ENCODE assay signal across 12 cellular contexts in genomic region chr3:195081242-195081963, GRCh38.
DNase-seq lines count a peak whose midpoint lies in the region; ATAC-seq and TF ChIP-seq lines count a peak whose summit lies in the region.
"Had no signal": no experiment of that assay in that cellular context is flagged by ENCODE, and none has a peak within 500 bp of the region (broad histone marks: within the 10 kb centered on the region; RNA-seq: fewer than 3 reads in every experiment).

No MANE protein-coding gene starts in this region.

- no peak overlapping the region for H2AK5ac ChIP-seq in trophoblast cell (ENCODE audit: low read length)

- H3K27ac ChIP-seq in heart left ventricle (peak overlapping the region; percentile 65 to 96 (median 84)), prostate gland (no peak overlapping the region), trophoblast cell (ENCODE audit: low read depth, low read length) (no peak overlapping the region)
- H3K27ac ChIP-seq: 22Rv1 had no signal

- H3K79me2 ChIP-seq in trophoblast cell (ENCODE audit: control insufficient read depth, insufficient read depth, low read length, poor library complexity), result no peaks in the 10 kb centered on the region

- ATAC-seq in heart left ventricle (peak; percentile 31 to 62 (median 46)), HG03520 (IDR thresholded peaks at IDR 0.05; ENCODE audit: unreplicated experiment) (no peak)

- H2BK12ac ChIP-seq in trophoblast cell (ENCODE audit: low read length), result no peak overlapping the region

- H3K27me3 ChIP-seq in heart left ventricle (no peaks in the 10 kb centered on the region), prostate gland (replicated peaks; ENCODE audit: insufficient read depth) (no peaks in the 10 kb centered on the region), trophoblast cell (ENCODE audit: insufficient read depth, low read length) (no peaks in the 10 kb centered on the region)

- no peak overlapping the region for H3K18ac ChIP-seq in trophoblast cell (ENCODE audit: low read length)

- intact Hi-C loops in heart left ventricle (cut with DNase I) (no loop called here), prostate gland (cut with DNase I) (no loop called here)

- no peak overlapping the region for H4K91ac ChIP-seq in trophoblast cell (ENCODE audit: low read depth, low read length)

- WGBS in heart left ventricle, 4 donors, result 31 to 43% (median 39%) methylated on average over 12 of the region's 12 CpGs
- 40% methylated on average over 12 of the region's 12 CpGs for WGBS in prostate gland
- no CpG with 5 or more reads among the region's 12 CpGs for WGBS in trophoblast cell (ENCODE audit: extremely low coverage, insufficient coverage, insufficient read length)

- H3K79me1 ChIP-seq in trophoblast cell (ENCODE audit: low read length), result no peaks in the 10 kb centered on the region

- DNase-seq in DMS 273 (lab: John Stamatoyannopoulos, UW; ENCODE audit: unreplicated experiment) (peak; percentile 49), DMS 273 treated with DMSO at 0.1 percent for 48 hours (lab: John Stamatoyannopoulos, UW) (no peak), OCI-M1 (lab: John Stamatoyannopoulos, UW) (peak; percentile 25), heart left ventricle (peak in 2 of 5 donors; percentile 27 to 35), prostate gland (ENCODE audit: low spot score) (peak; percentile 61), trophoblast cell (no peak)
- no peak for DNase-seq in central memory CD4-positive, alpha-beta T cell
- DNase-seq: Karpas-422; SIG-M5; stimulated activated CD4-positive, alpha-beta T cell treated with anti-CD3 and anti-CD28 coated beads, Interleukin-4, amount 100 ng/mL, for 4 hours had no signal

- H3K9ac ChIP-seq in trophoblast cell (ENCODE audit: low read length), result no peak overlapping the region

- no peak overlapping the region for H2AFZ ChIP-seq in trophoblast cell (ENCODE audit: insufficient read depth, low read length, poor library complexity)

- H3K23ac ChIP-seq in trophoblast cell (ENCODE audit: low read length), result no peak overlapping the region

- no peak overlapping the region for H3K4me2 ChIP-seq in trophoblast cell (ENCODE audit: low read length)

- no peak overlapping the region for H3K14ac ChIP-seq in trophoblast cell (ENCODE audit: low read length)

- TF ChIP-seq POLR2A in heart left ventricle (IDR thresholded peaks at IDR 0.05), result no peak
- no peak for TF ChIP-seq POLR2A in prostate gland (IDR thresholded peaks at IDR 0.05)

- no peak overlapping the region for H3K4ac ChIP-seq in trophoblast cell (ENCODE audit: low read depth, low read length)

- H4K8ac ChIP-seq in trophoblast cell (ENCODE audit: low read depth, low read length), result no peak overlapping the region

- H3K36me3 ChIP-seq in heart left ventricle, result no peaks in the 10 kb centered on the region
- H3K36me3 ChIP-seq in prostate gland, result no peaks in the 10 kb centered on the region
- no peaks in the 10 kb centered on the region for H3K36me3 ChIP-seq in trophoblast cell (ENCODE audit: control insufficient read depth in 1 of 2, insufficient read depth in 2 of 2, low read length in 2 of 2)

- peaks cover 11 to 47% (median 38%) of the 10 kb centered on the region in 12 donors for H3K4me1 ChIP-seq in heart left ventricle
- no peaks in the 10 kb centered on the region for H3K4me1 ChIP-seq in prostate gland (replicated peaks)
- peaks cover 0 to 3% of the 10 kb centered on the region in 2 experiments for H3K4me1 ChIP-seq in trophoblast cell (ENCODE audit: control insufficient read depth in 1 of 2, insufficient read depth in 2 of 2, low read length in 2 of 2)

- no peak overlapping the region for H4K12ac ChIP-seq in trophoblast cell (ENCODE audit: low read depth, low read length)

- H3K4me3 ChIP-seq in heart left ventricle, result peak overlapping the region in 2 of 12 donors; percentile 2 to 24
- H3K4me3 ChIP-seq in prostate gland, result no peak overlapping the region
- no peak overlapping the region for H3K4me3 ChIP-seq in trophoblast cell (ENCODE audit: low read depth, low read length)

- TF ChIP-seq CTCF in heart left ventricle (IDR thresholded peaks at IDR 0.05), result peak in 1 of 12 donors; percentile 7
- TF ChIP-seq CTCF in prostate gland (IDR thresholded peaks at IDR 0.05), result no peak

- H2BK5ac ChIP-seq in trophoblast cell (ENCODE audit: low read depth, low read length, poor library complexity), result no peak overlapping the region

- H3K9me3 ChIP-seq in heart left ventricle (no peaks in the 10 kb centered on the region), prostate gland (no peaks in the 10 kb centered on the region), trophoblast cell (ENCODE audit: insufficient read depth, low read depth, low read length) (no peaks in the 10 kb centered on the region)

- H2BK120ac ChIP-seq in trophoblast cell (ENCODE audit: insufficient read depth, low read length, poor library complexity), result no peak overlapping the region

Comparison
In these comparisons a context has a peak if more than half of its experiments do, and no peak if none do; other contexts are left out.
1. DNase-seq: peak in DMS 273 (single experiment), OCI-M1 (single experiment) and prostate gland (single experiment); none in DMS 273 treated with DMSO at 0.1 percent for 48 hours (single experiment), trophoblast cell (0 of 2) and central memory CD4-positive, alpha-beta T cell (single experiment).
2. H3K27ac ChIP-seq: peak in heart left ventricle (12 of 12); none in prostate gland (0 of 2) and trophoblast cell (single experiment).